17 cellular contexts compared by ENCODE assay signal in genomic region chr1:17700981-17701870, GRCh38. TPM values are rescaled to one million over a fixed set of nuclear protein-coding genes. Genes with fewer than 3 reads are reported as not detected.
"Had no signal": no experiment of that assay in that cellular context is flagged by ENCODE, and none has a peak within 500 bp of the region (broad histone marks: within the 10 kb centered on the region; RNA-seq: fewer than 3 reads in every experiment).

No MANE protein-coding gene starts in this region.

- H3K36me3 ChIP-seq: upper lobe of right lung had no signal

- H3K4me3 ChIP-seq: cardiac muscle cell, right atrium auricular region, skin epidermis, testis, upper lobe of right lung had no signal

- H3K27ac ChIP-seq: cardiac muscle cell, foreskin keratinocyte, parathyroid adenoma, right atrium auricular region, skin epidermis, testis, upper lobe of right lung had no signal

- H3K36me3 Mint-ChIP-seq: memory B cell had no signal

- H3K4me1 Mint-ChIP-seq: memory B cell; stimulated activated naive CD8-positive, alpha-beta T cell treated with anti-CD3 and anti-CD28 coated beads, Interleukin-15, amount 100 ng/mL, for 72 hours had no signal

- ATAC-seq: foreskin keratinocyte; left lobe of liver; stimulated activated naive CD8-positive, alpha-beta T cell treated with anti-CD3 and anti-CD28 coated beads, Interleukin-15, amount 100 ng/mL, for 72 hours; upper lobe of right lung had no signal

- H3K9ac ChIP-seq: parathyroid adenoma had no signal

- H3K9me3 Mint-ChIP-seq: activated T-helper 1 cell treated with anti-CD3 and anti-CD28 coated beads, Interleukin-12 subunit alpha, Interleukin-12 subunit beta, Interleukin-2, Interleukin-4 antibody, amounts not matched to agents 30 ng/mL and 10 ng/mL and 1 ng/mL, durations not matched to agents 14 hours and 24 hours and 36 hours; memory B cell; nephron; stimulated activated naive CD8-positive, alpha-beta T cell treated with anti-CD3 and anti-CD28 coated beads, Interleukin-15, amount 100 ng/mL, for 72 hours had no signal

- H3K27me3 ChIP-seq: foreskin keratinocyte, right atrium auricular region, testis, upper lobe of right lung had no signal

- H3K4me1 ChIP-seq: foreskin keratinocyte, parathyroid adenoma, testis, upper lobe of right lung had no signal

- H2AFZ ChIP-seq: parathyroid adenoma had no signal

- DNase-seq: activated CD4-positive, alpha-beta T cell treated with anti-CD3 and anti-CD28 coated beads for 48 hours; activated naive CD4-positive, alpha-beta T cell; foreskin keratinocyte; head of caudate nucleus; stimulated activated CD4-positive, alpha-beta T cell treated with anti-CD3 and anti-CD28 coated beads, Interleukin-4, amount 100 ng/mL, for 4 hours; stimulated activated naive CD8-positive, alpha-beta T cell treated with anti-CD3 and anti-CD28 coated beads, Interleukin-15, amount 100 ng/mL, for 72 hours; testis; upper lobe of right lung had no signal

- H3K79me2 ChIP-seq: parathyroid adenoma had no signal

- H3K9me3 ChIP-seq: right atrium auricular region, testis, upper lobe of right lung had no signal

- H3K4me3 Mint-ChIP-seq: activated T-helper 1 cell treated with anti-CD3 and anti-CD28 coated beads, Interleukin-12 subunit alpha, Interleukin-12 subunit beta, Interleukin-2, Interleukin-4 antibody, amounts not matched to agents 30 ng/mL and 10 ng/mL and 1 ng/mL, durations not matched to agents 14 hours and 24 hours and 36 hours; memory B cell; nephron; stimulated activated naive CD8-positive, alpha-beta T cell treated with anti-CD3 and anti-CD28 coated beads, Interleukin-15, amount 100 ng/mL, for 72 hours had no signal

- H3K27ac Mint-ChIP-seq: activated T-helper 1 cell treated with anti-CD3 and anti-CD28 coated beads, Interleukin-12 subunit alpha, Interleukin-12 subunit beta, Interleukin-2, Interleukin-4 antibody, amounts not matched to agents 30 ng/mL and 10 ng/mL and 1 ng/mL, durations not matched to agents 14 hours and 24 hours and 36 hours; memory B cell; nephron had no signal

RNA-seq across cellular contexts. Expression of gene ACTL8, which starts 53.9 kb away (rescaled TPM):
- total RNA-seq: activated T-helper 1 cell treated with anti-CD3 and anti-CD28 coated beads, Interleukin-12 subunit alpha, Interleukin-12 subunit beta, Interleukin-2, Interleukin-4 antibody, amounts not matched to agents 30 ng/mL and 10 ng/mL and 1 ng/mL, durations not matched to agents 14 hours and 24 hours and 36 hours; cardiac muscle cell; endothelial cell of umbilical vein; foreskin keratinocyte; left lobe of liver; right atrium auricular region; upper lobe of right lung had no signal
- polyA plus RNA-seq: cardiac muscle cell, endothelial cell of umbilical vein, foreskin keratinocyte had no signal
